Comparison of ENCODE assay signal across 10 cellular contexts in the genomic region with DNA sequence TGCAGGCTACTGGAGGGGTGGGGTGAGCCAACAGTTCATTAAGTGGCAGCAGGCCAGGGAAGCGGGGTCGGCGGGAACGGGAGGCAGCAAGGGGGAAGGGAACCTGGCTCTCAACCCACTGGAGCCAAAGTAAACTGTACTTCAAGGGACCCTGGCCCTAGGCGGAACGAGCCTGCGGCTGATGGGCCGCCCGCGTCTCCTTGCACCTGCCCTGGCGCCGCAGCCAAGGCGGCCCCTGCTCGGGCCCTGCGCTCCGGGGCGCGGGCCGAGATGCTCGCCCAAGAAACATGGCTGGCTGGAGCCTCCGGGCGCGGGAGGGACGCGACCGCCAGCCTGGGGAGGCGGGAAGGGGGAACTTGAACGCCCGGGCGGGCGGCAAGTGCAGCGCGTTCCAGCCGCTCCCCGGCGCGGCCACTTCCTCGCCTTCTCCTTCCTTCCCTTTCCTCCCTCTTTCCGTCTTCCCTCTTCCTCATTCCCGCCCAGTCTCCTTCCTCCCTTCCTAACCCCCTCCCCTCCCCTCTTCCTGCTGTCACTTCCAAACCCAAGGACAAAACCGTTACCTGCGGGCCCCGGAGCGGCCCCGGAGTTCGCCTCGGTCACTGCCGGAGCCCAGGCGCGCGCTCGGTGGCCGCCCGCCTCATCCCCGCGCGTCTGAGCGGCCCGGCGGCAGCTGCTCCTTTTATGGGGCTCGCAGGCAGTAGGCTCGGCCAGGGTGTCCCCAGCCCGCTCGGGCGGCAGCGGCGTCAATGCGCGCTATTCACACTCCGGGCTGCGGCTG.
DNase-seq lines count a peak whose midpoint lies in the region; ATAC-seq and TF ChIP-seq lines count a peak whose summit lies in the region.
"Had no signal": no experiment of that assay in that cellular context is flagged by ENCODE, and none has a peak within 500 bp of the region (broad histone marks: within the 10 kb centered on the region; RNA-seq: fewer than 3 reads in every experiment).

No MANE protein-coding gene starts in this region.

- no peaks in the 10 kb centered on the region for H3K27me3 ChIP-seq in breast epithelium

- H3K4me3 ChIP-seq in breast epithelium (peak overlapping the region; percentile 39 to 62 (median 53)), fibroblast of pulmonary artery (replicated peaks; ENCODE audit: low read depth, low read length) (peak overlapping the region; percentile 25)

- DNase-seq in breast epithelium (ENCODE audit: low spot score in 2 of 2) (no peak), MCF 10A (ENCODE audit: unreplicated experiment) (no peak), fibroblast of pulmonary artery (ENCODE audit: low read depth) (no peak), NCI-H345 treated with DMSO at 0.1 percent for 48 hours (lab: John Stamatoyannopoulos, UW; ENCODE audit: unreplicated experiment) (no peak)
- no peak for DNase-seq in activated CD8-positive, alpha-beta T cell treated with anti-CD3 and anti-CD28 coated beads, Interleukin-2, amount 10 ng/mL, durations not matched to agents 7 days and 5 days
- DNase-seq: activated effector memory CD4-positive, alpha-beta T cell treated with Interleukin-2 at 50 U/mL for 16 hours had no signal

- TF ChIP-seq CTCF in breast epithelium (IDR thresholded peaks at IDR 0.05) = no peak
- TF ChIP-seq CTCF in MCF 10A (IDR thresholded peaks at IDR 0.05; ENCODE audit: unreplicated experiment) = no peak
- TF ChIP-seq CTCF in fibroblast of pulmonary artery (IDR thresholded peaks at IDR 0.05; ENCODE audit: low read length, missing control alignments) = no peak
- TF ChIP-seq CTCF in nephron (IDR thresholded peaks at IDR 0.05; ENCODE audit: unreplicated experiment in 3 of 3) = no peak

- no peaks in the 10 kb centered on the region for H3K36me3 Mint-ChIP-seq in MCF 10A (ENCODE audit: insufficient read depth, unreplicated experiment)
- no peaks in the 10 kb centered on the region for H3K36me3 Mint-ChIP-seq in nephron (ENCODE audit: low read depth)
- no peaks in the 10 kb centered on the region for H3K36me3 Mint-ChIP-seq in activated CD8-positive, alpha-beta T cell treated with anti-CD3 and anti-CD28 coated beads, Interleukin-2, amount 10 ng/mL, durations not matched to agents 7 days and 5 days (ENCODE audit: low read depth)

- no peaks in the 10 kb centered on the region for H3K9me3 ChIP-seq in breast epithelium

- intact Hi-C loops in breast epithelium (cut with DNase I; ENCODE audit: low total_unique reads) (loop anchor here (5.0 kb wide), 1 partner anchor 982 kb away; no protein-coding TSS in a partner anchor), MCF 10A (cut with micrococcal nuclease) (no loop called here)

- peaks cover 0 to 3% of the 10 kb centered on the region in 2 donors for H3K4me1 ChIP-seq in breast epithelium

- H3K27me3 Mint-ChIP-seq in MCF 10A (ENCODE audit: insufficient read depth, unreplicated experiment) (no peaks in the 10 kb centered on the region), nephron (ENCODE audit: low read depth) (peaks cover 26% of the 10 kb centered on the region)
- no peaks in the 10 kb centered on the region for H3K27me3 Mint-ChIP-seq in activated CD8-positive, alpha-beta T cell treated with anti-CD3 and anti-CD28 coated beads, Interleukin-2, amount 10 ng/mL, durations not matched to agents 7 days and 5 days (ENCODE audit: low read depth)

- BruUV-seq in MCF 10A (replicated peaks; lab: Mats Ljungman, UMichigan) = no TSS peak

- TF ChIP-seq POLR2A in breast epithelium (IDR thresholded peaks at IDR 0.05) = no peak

- no peaks in the 10 kb centered on the region for H3K9me3 Mint-ChIP-seq in MCF 10A (ENCODE audit: unreplicated experiment)
- no peaks in the 10 kb centered on the region for H3K9me3 Mint-ChIP-seq in nephron
- no peaks in the 10 kb centered on the region for H3K9me3 Mint-ChIP-seq in activated CD8-positive, alpha-beta T cell treated with anti-CD3 and anti-CD28 coated beads, Interleukin-2, amount 10 ng/mL, durations not matched to agents 7 days and 5 days (ENCODE audit: insufficient read depth)

- POLR2A ChIA-PET in MCF 10A (lab: Yijun Ruan, JAX) = no interaction called here
- POLR2A ChIA-PET in activated CD8-positive, alpha-beta T cell treated with anti-CD3 and anti-CD28 coated beads, Interleukin-2, amount 10 ng/mL, durations not matched to agents 7 days and 5 days (lab: Charles Lee) = no interaction called here

- ATAC-seq in GM21576 (IDR thresholded peaks at IDR 0.05; ENCODE audit: unreplicated experiment) = no peak
- ATAC-seq in activated CD8-positive, alpha-beta T cell treated with anti-CD3 and anti-CD28 coated beads, Interleukin-2, amount 10 ng/mL, durations not matched to agents 7 days and 5 days = no peak
- ATAC-seq in GM21528 (IDR thresholded peaks at IDR 0.05; ENCODE audit: low FRiP score, unreplicated experiment) = no peak

- H3K27ac Mint-ChIP-seq in MCF 10A (ENCODE audit: low read depth, unreplicated experiment) (no peak overlapping the region), nephron (no peak overlapping the region)
- no peak overlapping the region for H3K27ac Mint-ChIP-seq in activated CD8-positive, alpha-beta T cell treated with anti-CD3 and anti-CD28 coated beads, Interleukin-2, amount 10 ng/mL, durations not matched to agents 7 days and 5 days
- H3K27ac Mint-ChIP-seq: B cell had no signal

- H3K4me3 Mint-ChIP-seq in MCF 10A (ENCODE audit: unreplicated experiment) (no peak overlapping the region), nephron (peak overlapping the region; percentile 83 to 88 (median 84))
- H3K4me3 Mint-ChIP-seq in activated CD8-positive, alpha-beta T cell treated with anti-CD3 and anti-CD28 coated beads, Interleukin-2, amount 10 ng/mL, durations not matched to agents 7 days and 5 days = no peak overlapping the region
- H3K4me3 Mint-ChIP-seq: B cell had no signal

- no peak overlapping the region for H3K27ac ChIP-seq in breast epithelium

- H3K4me1 Mint-ChIP-seq in MCF 10A (ENCODE audit: insufficient read depth, unreplicated experiment) = peaks cover 5% of the 10 kb centered on the region
- peaks cover 4% of the 10 kb centered on the region for H3K4me1 Mint-ChIP-seq in nephron
- H3K4me1 Mint-ChIP-seq in activated CD8-positive, alpha-beta T cell treated with anti-CD3 and anti-CD28 coated beads, Interleukin-2, amount 10 ng/mL, durations not matched to agents 7 days and 5 days (ENCODE audit: low read depth) = no peaks in the 10 kb centered on the region
- H3K4me1 Mint-ChIP-seq: B cell had no signal

- CTCF ChIA-PET in MCF 10A (lab: Yijun Ruan, JAX) = interaction anchor here (0.5 to 0.6 kb wide), 3 partner anchors 203 to 1020 kb away, joined by 3 to 5 read pairs (median 4); no protein-coding TSS in a partner anchor
- CTCF ChIA-PET in activated CD8-positive, alpha-beta T cell treated with anti-CD3 and anti-CD28 coated beads, Interleukin-2, amount 10 ng/mL, durations not matched to agents 7 days and 5 days (lab: Charles Lee) = no interaction called here

- no peaks in the 10 kb centered on the region for H3K36me3 ChIP-seq in breast epithelium

Comparison
In these comparisons a context has a peak if more than half of its experiments do, and no peak if none do; other contexts are left out.
1. H3K4me3 Mint-ChIP-seq: peak in nephron (3 of 3); none in MCF 10A (single experiment) and activated CD8-positive, alpha-beta T cell treated with anti-CD3 and anti-CD28 coated beads, Interleukin-2, amount 10 ng/mL, durations not matched to agents 7 days and 5 days (single experiment).